In genomic region chr17:72937687-72938086, GRCh38 we compare ENCODE assay signal across 22 cellular contexts.
"Had no signal": no experiment of that assay in that cellular context is flagged by ENCODE, and none has a peak within 500 bp of the region (broad histone marks: within the 10 kb centered on the region; RNA-seq: fewer than 3 reads in every experiment).

No MANE protein-coding gene starts in this region.

- FAIRE-seq: urothelium cell line had no signal

- H3K36me3 ChIP-seq: ascending aorta, tibial nerve had no signal

- H3K27ac ChIP-seq: ascending aorta, psoas muscle, skin epidermis, tibial nerve had no signal

- DNase-seq: activated CD4-positive, alpha-beta T cell treated with anti-CD3 and anti-CD28 coated beads for 48 hours; activated CD4-positive, CD25-positive, alpha-beta regulatory T cell; activated CD8-positive, alpha-beta memory T cell treated with anti-CD3 and anti-CD28 coated beads, Interleukin-2, amount 50 U/mL, for 4 hours; activated CD8-positive, alpha-beta T cell treated with anti-CD3 and anti-CD28 coated beads, Interleukin-2, amount 10 ng/mL, durations not matched to agents 7 days and 5 days; activated effector memory CD4-positive, alpha-beta T cell treated with anti-CD3 and anti-CD28 coated beads, Interleukin-2, amount 50 U/mL, for 16 hours; activated naive CD4-positive, alpha-beta T cell treated with anti-CD3 and anti-CD28 coated beads, Interleukin-2, amount 50 U/mL, for 16 hours; activated T-cell treated with anti-CD3 and anti-CD28 coated beads, Interleukin-2, amount 50 U/mL, for 48 hours; effector CD8-positive, alpha-beta T cell; hippocampal formation; islet precursor cell; psoas muscle; right cardiac atrium; stimulated activated CD4-positive, alpha-beta T cell treated with anti-CD3 and anti-CD28 coated beads, Interleukin-15, amount 100 ng/mL, for 24 hours; stimulated activated CD4-positive, alpha-beta T cell treated with anti-CD3 and anti-CD28 coated beads, Interleukin-2, amount 100 ng/mL, for 48 hours; T-helper 1 cell; T-helper 9 cell had no signal

- H3K27me3 ChIP-seq: ascending aorta, tibial nerve had no signal

- ATAC-seq: activated CD8-positive, alpha-beta T cell treated with anti-CD3 and anti-CD28 coated beads, Interleukin-2, amount 10 ng/mL, durations not matched to agents 7 days and 5 days; esophagus mucosa; psoas muscle; right cardiac atrium had no signal

- H3K4me3 ChIP-seq: ascending aorta, lung, psoas muscle, skin epidermis, tibial nerve had no signal

- H3K9me3 ChIP-seq: ascending aorta, psoas muscle, tibial nerve had no signal

- H3K4me1 ChIP-seq: ascending aorta, psoas muscle, tibial nerve had no signal
